ENCODE assay signal across 8 cellular contexts in genomic region chr20:56359212-56360132, GRCh38. TPM values are rescaled to one million over a fixed set of nuclear protein-coding genes. Genes with fewer than 3 reads are reported as not detected.
A peak's percentile ranks its signal among the peaks of the same experiment; 100 is the strongest.
DNase-seq lines count a peak whose midpoint lies in the region; ATAC-seq and TF ChIP-seq lines count a peak whose summit lies in the region.
"Had no signal": no experiment of that assay in that cellular context is flagged by ENCODE, and none has a peak within 500 bp of the region (broad histone marks: within the 10 kb centered on the region; RNA-seq: fewer than 3 reads in every experiment).

No MANE protein-coding gene starts in this region.

- no peaks in the 10 kb centered on the region for H3K9me3 Mint-ChIP-seq in activated CD4-positive, alpha-beta memory T cell treated with anti-CD3 and anti-CD28 coated beads, Interleukin-2, amount 10 ng/mL, durations not matched to agents 7 days and 5 days
- H3K9me3 Mint-ChIP-seq in type B pancreatic cell, result no peaks in the 10 kb centered on the region

- ATAC-seq in GM21529 (IDR thresholded peaks at IDR 0.05; ENCODE audit: unreplicated experiment), result peak; percentile 18

- no peaks in the 10 kb centered on the region for H3K79me2 ChIP-seq in Loucy (ENCODE audit: insufficient read depth, low read length)

- no peaks in the 10 kb centered on the region for H3K9me2 ChIP-seq in Loucy (replicated peaks; ENCODE audit: low read depth, low read length)

- no peak for TF ChIP-seq CTCF in Loucy (conservative IDR thresholded peaks at IDR 0.05; ENCODE audit: low read length)
- TF ChIP-seq CTCF in esophagus squamous epithelium (IDR thresholded peaks at IDR 0.05), result no peak
- no peak for TF ChIP-seq CTCF in type B pancreatic cell (conservative IDR thresholded peaks at IDR 0.05)

- intact Hi-C loops in esophagus squamous epithelium (cut with DNase I), result no loop called here

- POLR2A ChIA-PET in activated CD4-positive, alpha-beta memory T cell treated with anti-CD3 and anti-CD28 coated beads, Interleukin-2, amount 10 ng/mL, durations not matched to agents 7 days and 5 days (lab: Charles Lee), result interaction anchor here (0.9 to 3.4 kb wide), 7 partner anchors 9 to 110 kb away, joined by 3 to 19 read pairs (median 4); partner anchors contain the start of genes AURKA and CSTF1

- peaks cover 13% of the 10 kb centered on the region for H3K4me1 Mint-ChIP-seq in activated CD4-positive, alpha-beta memory T cell treated with anti-CD3 and anti-CD28 coated beads, Interleukin-2, amount 10 ng/mL, durations not matched to agents 7 days and 5 days
- H3K4me1 Mint-ChIP-seq in type B pancreatic cell (ENCODE audit: unreplicated experiment), result peaks cover 22% of the 10 kb centered on the region

- TF ChIP-seq POLR2A in esophagus squamous epithelium (IDR thresholded peaks at IDR 0.05), result no peak

- H2AFZ ChIP-seq in Loucy (ENCODE audit: low read length), result peak overlapping the region; percentile 84

- H3K36me3 ChIP-seq in Loucy (ENCODE audit: insufficient read depth, low read length) (no peaks in the 10 kb centered on the region), esophagus squamous epithelium (peaks cover 0 to 16% (median 0%) of the 10 kb centered on the region in 3 donors), muscle layer of duodenum (ENCODE audit: control insufficient read depth in 1 of 2, insufficient read depth in 2 of 2, low read length in 2 of 2) (peaks cover 3% of the 10 kb centered on the region in 2 donors)

- H3K9ac ChIP-seq in Loucy (ENCODE audit: low read depth, low read length, poor library complexity, severe bottlenecking), result peak overlapping the region; percentile 50

- no peaks in the 10 kb centered on the region for H3K9me3 ChIP-seq in Loucy (ENCODE audit: insufficient read depth, low read depth, low read length)
- H3K9me3 ChIP-seq in esophagus squamous epithelium, result no peaks in the 10 kb centered on the region
- no peaks in the 10 kb centered on the region for H3K9me3 ChIP-seq in muscle layer of duodenum (ENCODE audit: control insufficient read depth in 1 of 2, low read length in 2 of 2)

- H4K20me1 ChIP-seq in Loucy (ENCODE audit: insufficient read depth, low read length, poor library complexity, severe bottlenecking), result no peaks in the 10 kb centered on the region

- DNase-seq in EL, result peak; percentile 77
- no peak for DNase-seq in activated CD4-positive, alpha-beta memory T cell treated with anti-CD3 and anti-CD28 coated beads, Interleukin-2, amount 10 ng/mL, durations not matched to agents 7 days and 5 days
- no peak for DNase-seq in esophagus squamous epithelium (lab: John Stamatoyannopoulos, UW)
- DNase-seq in type B pancreatic cell (ENCODE audit: extremely low spot score, unreplicated experiment), result no peak

- H3K27ac ChIP-seq in esophagus squamous epithelium, result peak overlapping the region; percentile 76 to 94 (median 88)
- H3K27ac ChIP-seq in muscle layer of duodenum (ENCODE audit: low read length), result peak overlapping the region; percentile 79

- CTCF ChIA-PET in activated CD4-positive, alpha-beta memory T cell treated with anti-CD3 and anti-CD28 coated beads, Interleukin-2, amount 10 ng/mL, durations not matched to agents 7 days and 5 days (lab: Charles Lee), result interaction anchor here (0.6 to 1.9 kb wide), 6 partner anchors 13 to 189 kb away, joined by 3 to 5 read pairs (median 4); partner anchors contain the start of gene MC3R

- peak overlapping the region; percentile 77 for H3K4me3 Mint-ChIP-seq in activated CD4-positive, alpha-beta memory T cell treated with anti-CD3 and anti-CD28 coated beads, Interleukin-2, amount 10 ng/mL, durations not matched to agents 7 days and 5 days
- H3K4me3 Mint-ChIP-seq in type B pancreatic cell, result peak overlapping the region; percentile 96

- H3K4me2 ChIP-seq in Loucy (ENCODE audit: low read depth, low read length, poor library complexity, severe bottlenecking), result peak overlapping the region; percentile 79

- H3K4me1 ChIP-seq in Loucy (ENCODE audit: insufficient read depth, low read length, poor library complexity, severe bottlenecking), result no peaks in the 10 kb centered on the region
- peaks cover 12 to 51% (median 16%) of the 10 kb centered on the region in 3 donors for H3K4me1 ChIP-seq in esophagus squamous epithelium
- H3K4me1 ChIP-seq in muscle layer of duodenum (ENCODE audit: control insufficient read depth in 1 of 2, insufficient read depth in 2 of 2, low read length in 2 of 2), result peaks cover 12 to 21% of the 10 kb centered on the region in 2 donors

- 12% methylated on average over 25 to 34 of the region's 51 CpGs for WGBS in esophagus squamous epithelium, 2 donors

- H3K27me3 ChIP-seq in Loucy (ENCODE audit: insufficient read depth, low read length, poor library complexity, severe bottlenecking), result no peaks in the 10 kb centered on the region
- no peaks in the 10 kb centered on the region for H3K27me3 ChIP-seq in esophagus squamous epithelium
- no peaks in the 10 kb centered on the region for H3K27me3 ChIP-seq in muscle layer of duodenum (ENCODE audit: low read depth, low read length)

- H3F3A ChIP-seq in Loucy (ENCODE audit: low read depth), result no peaks in the 10 kb centered on the region

- H3K27ac Mint-ChIP-seq in activated CD4-positive, alpha-beta memory T cell treated with anti-CD3 and anti-CD28 coated beads, Interleukin-2, amount 10 ng/mL, durations not matched to agents 7 days and 5 days, result no peak overlapping the region
- peak overlapping the region; percentile 92 for H3K27ac Mint-ChIP-seq in type B pancreatic cell

- peak overlapping the region; percentile 78 for H3K4me3 ChIP-seq in Loucy (ENCODE audit: low read length, poor library complexity, severe bottlenecking)
- H3K4me3 ChIP-seq in esophagus squamous epithelium, result peak overlapping the region; percentile 69 to 96 (median 94)
- H3K4me3 ChIP-seq in muscle layer of duodenum (ENCODE audit: low read depth in 1 of 2, low read length in 2 of 2), result peak overlapping the region; percentile 79 to 91

- peaks cover 5% of the 10 kb centered on the region for H3K27me3 Mint-ChIP-seq in activated CD4-positive, alpha-beta memory T cell treated with anti-CD3 and anti-CD28 coated beads, Interleukin-2, amount 10 ng/mL, durations not matched to agents 7 days and 5 days
- H3K27me3 Mint-ChIP-seq in type B pancreatic cell, result peaks cover 3% of the 10 kb centered on the region

- H3K36me3 Mint-ChIP-seq in activated CD4-positive, alpha-beta memory T cell treated with anti-CD3 and anti-CD28 coated beads, Interleukin-2, amount 10 ng/mL, durations not matched to agents 7 days and 5 days (ENCODE audit: low read depth), result no peaks in the 10 kb centered on the region
- H3K36me3 Mint-ChIP-seq in type B pancreatic cell, result peaks cover 4% of the 10 kb centered on the region

RNA-seq across cellular contexts. Expression of gene FAM210B, which starts 0.7 kb away (rescaled TPM):
- total RNA-seq in activated CD4-positive, alpha-beta memory T cell treated with anti-CD3 and anti-CD28 coated beads, Interleukin-2, amount 10 ng/mL, durations not matched to agents 7 days and 5 days, result 1 to 10 TPM; 3.7 to 4.3 TPM
- total RNA-seq in esophagus squamous epithelium, result 10 to 100 TPM; 14.0 to 46.2 (median 29.1) TPM
- 58.3 and 58.4 TPM in 2 replicates for total RNA-seq in type B pancreatic cell (ENCODE audit: low replicate concordance)

RNA-seq across cellular contexts. Expression of gene AURKA, which starts 32.5 kb away (rescaled TPM):
- 10 to 100 TPM; 91.9 to 95.4 TPM for total RNA-seq in activated CD4-positive, alpha-beta memory T cell treated with anti-CD3 and anti-CD28 coated beads, Interleukin-2, amount 10 ng/mL, durations not matched to agents 7 days and 5 days
- total RNA-seq in esophagus squamous epithelium (10 to 100 TPM in 2 of 4 donors, 1 to 10 TPM in 2; 2.9 to 25.8 (median 12.3) TPM), type B pancreatic cell (ENCODE audit: low replicate concordance) (20.3 and 42.7 TPM in 2 replicates)

RNA-seq across cellular contexts. Expression of gene CSTF1, which starts 33.0 kb away (rescaled TPM):
- total RNA-seq in activated CD4-positive, alpha-beta memory T cell treated with anti-CD3 and anti-CD28 coated beads, Interleukin-2, amount 10 ng/mL, durations not matched to agents 7 days and 5 days, result 10 to 100 TPM; 61.5 to 64.9 TPM
- total RNA-seq in esophagus squamous epithelium (10 to 100 TPM; 13.2 to 33.5 (median 24.1) TPM), type B pancreatic cell (ENCODE audit: low replicate concordance) (43.2 and 48.4 TPM in 2 replicates)

RNA-seq across cellular contexts. Expression of gene CASS4, which starts 52.6 kb away (rescaled TPM):
- total RNA-seq in activated CD4-positive, alpha-beta memory T cell treated with anti-CD3 and anti-CD28 coated beads, Interleukin-2, amount 10 ng/mL, durations not matched to agents 7 days and 5 days, result 10 to 100 TPM; 13.2 TPM
- total RNA-seq in esophagus squamous epithelium (1 to 10 TPM in 1 of 4 donors, under 1 TPM in 3; 0.22 to 1.3 (median 0.63) TPM), type B pancreatic cell (ENCODE audit: low replicate concordance) (0.38 and 0.56 TPM in 2 replicates)
- total RNA-seq: glomerular endothelial cell had no signal
